In the genomic region with DNA sequence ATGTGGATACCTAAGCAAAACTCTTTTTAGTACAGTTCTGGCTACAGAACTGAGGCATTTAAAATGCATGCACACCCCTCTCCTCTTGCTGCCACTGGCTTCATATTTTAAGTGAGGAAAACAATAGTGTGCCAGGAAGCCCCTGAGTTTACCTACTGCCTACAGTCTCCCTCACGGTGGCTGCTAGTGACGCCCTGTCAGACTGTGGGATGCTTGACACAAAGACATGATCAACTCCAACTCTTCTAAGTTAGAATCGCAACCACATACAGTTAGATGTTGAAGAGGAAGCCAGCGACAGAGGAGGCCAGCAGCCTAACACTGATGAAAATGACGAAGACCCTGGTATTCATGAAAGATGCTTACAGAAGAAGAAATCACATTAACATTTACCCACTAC, we compare ENCODE assay signal across 9 cellular contexts. TPM values are rescaled to one million over a fixed set of nuclear protein-coding genes. Genes with fewer than 3 reads are reported as not detected.
DNase-seq lines count a peak whose midpoint lies in the region; ATAC-seq and TF ChIP-seq lines count a peak whose summit lies in the region.
"Had no signal": no experiment of that assay in that cellular context is flagged by ENCODE, and none has a peak within 500 bp of the region (broad histone marks: within the 10 kb centered on the region; RNA-seq: fewer than 3 reads in every experiment).

No MANE protein-coding gene starts in this region.

- peak overlapping the region; percentile 0 to 93 (median 92) for H3K4me3 ChIP-seq in liver (ENCODE audit: low read depth in 1 of 3, low read length in 3 of 3)

- H3K27ac ChIP-seq in liver (ENCODE audit: low read depth in 1 of 2, low read length in 2 of 2): no peak overlapping the region

- TF ChIP-seq CTCF in liver (IDR thresholded peaks at IDR 0.05; ENCODE audit: low read depth, low read length, missing input control) (no peak), type B pancreatic cell (conservative IDR thresholded peaks at IDR 0.05) (no peak)

- 57% methylated on average over 5 of the region's 5 CpGs for WGBS in liver

- peaks cover 11 to 15% (median 12%) of the 10 kb centered on the region in 4 donors for H3K36me3 ChIP-seq in liver (ENCODE audit: control insufficient read depth in 4 of 4, insufficient read depth in 3 of 4, low read depth in 1 of 4, low read length in 3 of 4)

- no peaks in the 10 kb centered on the region for H3K9me3 Mint-ChIP-seq in activated naive CD4-positive, alpha-beta T cell treated with anti-CD3 and anti-CD28 coated beads, Interleukin-2, amount 10 ng/mL, durations not matched to agents 7 days and 5 days
- H3K9me3 Mint-ChIP-seq in activated naive CD8-positive, alpha-beta T cell treated with anti-CD3 and anti-CD28 coated beads, Interleukin-2, amount 50 U/mL, for 24 hours: no peaks in the 10 kb centered on the region
- no peaks in the 10 kb centered on the region for H3K9me3 Mint-ChIP-seq in type B pancreatic cell

- CTCF ChIA-PET in activated naive CD4-positive, alpha-beta T cell treated with anti-CD3 and anti-CD28 coated beads, Interleukin-2, amount 10 ng/mL, durations not matched to agents 7 days and 5 days (lab: Charles Lee): no interaction called here

- H3K9me3 ChIP-seq in liver (ENCODE audit: control insufficient read depth in 4 of 4, low read length in 3 of 4): no peaks in the 10 kb centered on the region
- H3K9me3 ChIP-seq: pancreas had no signal

- H3K9ac ChIP-seq in liver (ENCODE audit: low read depth in 1 of 2, low read length in 2 of 2): peak overlapping the region in 1 of 2 donors; percentile 87

- H3K36me3 Mint-ChIP-seq in activated naive CD4-positive, alpha-beta T cell treated with anti-CD3 and anti-CD28 coated beads, Interleukin-2, amount 10 ng/mL, durations not matched to agents 7 days and 5 days: peaks cover 16% of the 10 kb centered on the region
- H3K36me3 Mint-ChIP-seq in activated naive CD8-positive, alpha-beta T cell treated with anti-CD3 and anti-CD28 coated beads, Interleukin-2, amount 50 U/mL, for 24 hours (ENCODE audit: low read depth): peaks cover 26% of the 10 kb centered on the region
- no peaks in the 10 kb centered on the region for H3K36me3 Mint-ChIP-seq in type B pancreatic cell

- peaks cover 9% of the 10 kb centered on the region for H3K27me3 Mint-ChIP-seq in activated naive CD4-positive, alpha-beta T cell treated with anti-CD3 and anti-CD28 coated beads, Interleukin-2, amount 10 ng/mL, durations not matched to agents 7 days and 5 days
- no peaks in the 10 kb centered on the region for H3K27me3 Mint-ChIP-seq in activated naive CD8-positive, alpha-beta T cell treated with anti-CD3 and anti-CD28 coated beads, Interleukin-2, amount 50 U/mL, for 24 hours
- no peaks in the 10 kb centered on the region for H3K27me3 Mint-ChIP-seq in type B pancreatic cell

- H3K4me1 Mint-ChIP-seq in activated naive CD4-positive, alpha-beta T cell treated with anti-CD3 and anti-CD28 coated beads, Interleukin-2, amount 10 ng/mL, durations not matched to agents 7 days and 5 days: peaks cover 30% of the 10 kb centered on the region
- peaks cover 36% of the 10 kb centered on the region for H3K4me1 Mint-ChIP-seq in activated naive CD8-positive, alpha-beta T cell treated with anti-CD3 and anti-CD28 coated beads, Interleukin-2, amount 50 U/mL, for 24 hours
- H3K4me1 Mint-ChIP-seq in type B pancreatic cell (ENCODE audit: unreplicated experiment): peaks cover 19% of the 10 kb centered on the region

- H3K27me3 ChIP-seq in liver (ENCODE audit: control insufficient read depth in 4 of 4, insufficient read depth in 4 of 4, low read length in 3 of 4): no peaks in the 10 kb centered on the region
- H3K27me3 ChIP-seq: pancreas had no signal

- DNase-seq in activated naive CD4-positive, alpha-beta T cell treated with anti-CD3 and anti-CD28 coated beads, Interleukin-2, amount 10 ng/mL, durations not matched to agents 7 days and 5 days: no peak
- no peak for DNase-seq in activated naive CD4-positive, alpha-beta T cell treated with anti-CD3 and anti-CD28 coated beads, Interleukin-2, amount 50 U/mL, for 16 hours
- no peak for DNase-seq in activated naive CD8-positive, alpha-beta T cell treated with anti-CD3 and anti-CD28 coated beads, Interleukin-2, amount 50 U/mL, for 24 hours
- DNase-seq in type B pancreatic cell (ENCODE audit: extremely low spot score, unreplicated experiment): no peak
- no peak for DNase-seq in foreskin melanocyte
- DNase-seq in SHP77 (lab: John Stamatoyannopoulos, UW): no peak
- DNase-seq: pancreas had no signal

- H3K4me3 Mint-ChIP-seq in activated naive CD4-positive, alpha-beta T cell treated with anti-CD3 and anti-CD28 coated beads, Interleukin-2, amount 10 ng/mL, durations not matched to agents 7 days and 5 days: peak overlapping the region; percentile 98
- peak overlapping the region; percentile 93 for H3K4me3 Mint-ChIP-seq in activated naive CD8-positive, alpha-beta T cell treated with anti-CD3 and anti-CD28 coated beads, Interleukin-2, amount 50 U/mL, for 24 hours
- H3K4me3 Mint-ChIP-seq in type B pancreatic cell: peak overlapping the region; percentile 93

- H3K4me1 ChIP-seq in liver (ENCODE audit: control insufficient read depth in 4 of 4, insufficient read depth in 4 of 4, low read length in 3 of 4): peaks cover 17 to 38% (median 32%) of the 10 kb centered on the region in 4 donors

- H3K27ac Mint-ChIP-seq in activated naive CD4-positive, alpha-beta T cell treated with anti-CD3 and anti-CD28 coated beads, Interleukin-2, amount 10 ng/mL, durations not matched to agents 7 days and 5 days: peak overlapping the region; percentile 99
- peak overlapping the region; percentile 95 for H3K27ac Mint-ChIP-seq in activated naive CD8-positive, alpha-beta T cell treated with anti-CD3 and anti-CD28 coated beads, Interleukin-2, amount 50 U/mL, for 24 hours
- H3K27ac Mint-ChIP-seq in type B pancreatic cell: peak overlapping the region; percentile 95

- no peak for ATAC-seq in activated naive CD8-positive, alpha-beta T cell treated with anti-CD3 and anti-CD28 coated beads, Interleukin-2, amount 50 U/mL, for 24 hours
- no peak for ATAC-seq in GM19455 (IDR thresholded peaks at IDR 0.05; ENCODE audit: unreplicated experiment)
- ATAC-seq: pancreas had no signal

- TF ChIP-seq RAD21 in liver (IDR thresholded peaks at IDR 0.05): no peak

TF ChIP-seq in liver, 16 proteins besides CTCF, POLR2A, EP300 and RAD21 (continues in another document):
- TF ChIP-seq, protein P1, sequence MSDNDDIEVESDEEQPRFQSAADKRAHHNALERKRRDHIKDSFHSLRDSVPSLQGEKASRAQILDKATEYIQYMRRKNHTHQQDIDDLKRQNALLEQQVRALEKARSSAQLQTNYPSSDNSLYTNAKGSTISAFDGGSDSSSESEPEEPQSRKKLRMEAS (IDR thresholded peaks at IDR 0.05): no peak
- no peak for TF ChIP-seq FOXA1 (IDR thresholded peaks at IDR 0.05)
- TF ChIP-seq HNF4A (conservative IDR thresholded peaks at IDR 0.05): no peak
- no peak for TF ChIP-seq HNF4G (IDR thresholded peaks at IDR 0.05)
- TF ChIP-seq JUND (IDR thresholded peaks at IDR 0.05): no peak
- no peak for TF ChIP-seq ZBTB33 (IDR thresholded peaks at IDR 0.05)
- TF ChIP-seq GABPA (IDR thresholded peaks at IDR 0.05 in 1 of 2, conservative IDR thresholded peaks at IDR 0.05 in 1 of 2): no peak
- no peak for TF ChIP-seq EGR1 (IDR thresholded peaks at IDR 0.05; ENCODE audit: low read depth in 2 of 2)
- no peak for TF ChIP-seq REST (IDR thresholded peaks at IDR 0.05)
- TF ChIP-seq RXRA (IDR thresholded peaks at IDR 0.05): no peak
- TF ChIP-seq FOXA2 (IDR thresholded peaks at IDR 0.05): no peak
- TF ChIP-seq NR2F2 (IDR thresholded peaks at IDR 0.05): no peak
- TF ChIP-seq SP1 (IDR thresholded peaks at IDR 0.05): no peak

RNA-seq across cellular contexts. Expression of gene SEC16A, which starts 1.3 kb away (rescaled TPM):
- total RNA-seq in liver (10 to 100 TPM; 21.7 to 96.1 TPM), type B pancreatic cell (ENCODE audit: low replicate concordance) (74.6 and 95.0 TPM in 2 replicates)
- 10 to 100 TPM; 43.3 to 88.7 TPM for polyA plus RNA-seq in liver

RNA-seq across cellular contexts. Expression of gene INPP5E, which starts 41.9 kb away (rescaled TPM):
- 1 to 10 TPM; 3.1 to 3.3 TPM for total RNA-seq in liver
- polyA plus RNA-seq in liver: 1 to 10 TPM; 1.0 to 2.7 TPM
- 13.8 and 24.0 TPM in 2 replicates for total RNA-seq in type B pancreatic cell (ENCODE audit: low replicate concordance)
